ENCODE assay signal across 9 cellular contexts in genomic region chr17:29706045-29706431, GRCh38.
DNase-seq lines count a peak whose midpoint lies in the region; ATAC-seq and TF ChIP-seq lines count a peak whose summit lies in the region.
"Had no signal": no experiment of that assay in that cellular context is flagged by ENCODE, and none has a peak within 500 bp of the region (broad histone marks: within the 10 kb centered on the region; RNA-seq: fewer than 3 reads in every experiment).

No MANE protein-coding gene starts in this region.

- TF ChIP-seq CTCF in Peyer's patch (IDR thresholded peaks at IDR 0.05), result no peak
- no peak for TF ChIP-seq CTCF in WERI-Rb-1 (IDR thresholded peaks at IDR 0.05; ENCODE audit: low read depth, low read length)
- TF ChIP-seq CTCF in PC-3 (conservative IDR thresholded peaks at IDR 0.05; ENCODE audit: low read depth, low read length), result no peak

- H3K9me2 ChIP-seq in PC-3 (replicated peaks; ENCODE audit: low read length), result no peaks in the 10 kb centered on the region

- no peak for ATAC-seq in effector memory CD8-positive, alpha-beta T cell (replicated peaks)
- ATAC-seq in stimulated activated memory B cell treated with anti-CD40 and anti-IgM and Interleukin-4, amounts not matched to agents 10 μg/mL and 1 μg/mL and 100 μg/mL, for 72 hours, result no peak
- no peak for ATAC-seq in PC-3

- BruUV-seq in PC-3 (replicated peaks; lab: Mats Ljungman, UMichigan), result no TSS peak

- intact Hi-C loops in activated CD4-positive, alpha-beta T cell treated with anti-CD3 and anti-CD28 coated beads, Interleukin-2, amount 10 ng/mL, durations not matched to agents 24 days and 14 days (cut with micrococcal nuclease), result loop anchor here (1.0 to 10.0 kb wide), 5 partner anchors 17 to 411 kb away; partner anchors contain the start of gene NUFIP2
- intact Hi-C loops in PC-3 (cut with micrococcal nuclease), result no loop called here

- no peaks in the 10 kb centered on the region for H3K27me3 Mint-ChIP-seq in activated CD4-positive, alpha-beta T cell treated with anti-CD3 and anti-CD28 coated beads, Interleukin-2, amount 10 ng/mL, durations not matched to agents 24 days and 14 days
- no peaks in the 10 kb centered on the region for H3K27me3 Mint-ChIP-seq in effector memory CD8-positive, alpha-beta T cell
- H3K27me3 Mint-ChIP-seq in stimulated activated memory B cell treated with anti-CD40 and anti-IgM and Interleukin-4, amounts not matched to agents 10 μg/mL and 1 μg/mL and 100 μg/mL, for 72 hours, result no peaks in the 10 kb centered on the region

- H3F3A ChIP-seq in PC-3 (ENCODE audit: low read length, unreplicated experiment), result no peaks in the 10 kb centered on the region

- H3K27ac Mint-ChIP-seq in activated CD4-positive, alpha-beta T cell treated with anti-CD3 and anti-CD28 coated beads, Interleukin-2, amount 10 ng/mL, durations not matched to agents 24 days and 14 days, result peak overlapping the region; percentile 99
- H3K27ac Mint-ChIP-seq in effector memory CD8-positive, alpha-beta T cell, result peak overlapping the region; percentile 99
- H3K27ac Mint-ChIP-seq in stimulated activated memory B cell treated with anti-CD40 and anti-IgM and Interleukin-4, amounts not matched to agents 10 μg/mL and 1 μg/mL and 100 μg/mL, for 72 hours, result peak overlapping the region; percentile 96

- H3K36me3 Mint-ChIP-seq in activated CD4-positive, alpha-beta T cell treated with anti-CD3 and anti-CD28 coated beads, Interleukin-2, amount 10 ng/mL, durations not matched to agents 24 days and 14 days (ENCODE audit: low read depth), result peaks cover 19% of the 10 kb centered on the region
- peaks cover 30% of the 10 kb centered on the region for H3K36me3 Mint-ChIP-seq in effector memory CD8-positive, alpha-beta T cell (ENCODE audit: insufficient read depth)
- H3K36me3 Mint-ChIP-seq in stimulated activated memory B cell treated with anti-CD40 and anti-IgM and Interleukin-4, amounts not matched to agents 10 μg/mL and 1 μg/mL and 100 μg/mL, for 72 hours, result peaks cover 17% of the 10 kb centered on the region

- no peak overlapping the region for H2AFZ ChIP-seq in PC-3 (ENCODE audit: low read length)

- no peaks in the 10 kb centered on the region for H3K79me2 ChIP-seq in PC-3 (ENCODE audit: low read length)

- H3K27me3 ChIP-seq in Peyer's patch (no peaks in the 10 kb centered on the region), WERI-Rb-1 (ENCODE audit: insufficient read depth, low read depth, severe bottlenecking) (no peaks in the 10 kb centered on the region), PC-3 (ENCODE audit: low read length) (no peaks in the 10 kb centered on the region)

- H3K4me2 ChIP-seq in PC-3 (ENCODE audit: low read length), result no peak overlapping the region

- H3K9ac ChIP-seq in PC-3 (ENCODE audit: low read length), result no peak overlapping the region

- no peak for DNase-seq in activated CD4-positive, alpha-beta T cell treated with anti-CD3 and anti-CD28 coated beads, Interleukin-2, amount 10 ng/mL, durations not matched to agents 24 days and 14 days
- DNase-seq in activated CD4-positive, alpha-beta T cell treated with anti-CD3 and anti-CD28 coated beads for 4 hours, result no peak
- no peak for DNase-seq in Peyer's patch
- no peak for DNase-seq in effector memory CD8-positive, alpha-beta T cell
- DNase-seq in WERI-Rb-1, result no peak
- no peak for DNase-seq in PC-3
- DNase-seq in caudate nucleus (lab: John Stamatoyannopoulos, UW), result no peak
- DNase-seq: NCI-H146 had no signal

- H3K9me3 Mint-ChIP-seq in activated CD4-positive, alpha-beta T cell treated with anti-CD3 and anti-CD28 coated beads, Interleukin-2, amount 10 ng/mL, durations not matched to agents 24 days and 14 days, result no peaks in the 10 kb centered on the region
- no peaks in the 10 kb centered on the region for H3K9me3 Mint-ChIP-seq in effector memory CD8-positive, alpha-beta T cell
- no peaks in the 10 kb centered on the region for H3K9me3 Mint-ChIP-seq in stimulated activated memory B cell treated with anti-CD40 and anti-IgM and Interleukin-4, amounts not matched to agents 10 μg/mL and 1 μg/mL and 100 μg/mL, for 72 hours

- CTCF ChIA-PET in PC-3 (lab: Charles Lee), result no interaction called here

- peak overlapping the region; percentile 89 for H3K4me3 Mint-ChIP-seq in activated CD4-positive, alpha-beta T cell treated with anti-CD3 and anti-CD28 coated beads, Interleukin-2, amount 10 ng/mL, durations not matched to agents 24 days and 14 days
- H3K4me3 Mint-ChIP-seq in effector memory CD8-positive, alpha-beta T cell, result peak overlapping the region; percentile 87 to 93
- peak overlapping the region; percentile 86 for H3K4me3 Mint-ChIP-seq in stimulated activated memory B cell treated with anti-CD40 and anti-IgM and Interleukin-4, amounts not matched to agents 10 μg/mL and 1 μg/mL and 100 μg/mL, for 72 hours

- no peak overlapping the region for H3K4me3 ChIP-seq in Peyer's patch
- H3K4me3 ChIP-seq in WERI-Rb-1 (ENCODE audit: low read depth, low read length), result no peak overlapping the region
- no peak overlapping the region for H3K4me3 ChIP-seq in PC-3 (ENCODE audit: low read length)

- H3K4me1 ChIP-seq in Peyer's patch (peaks cover 0 to 33% (median 0%) of the 10 kb centered on the region in 4 donors), PC-3 (ENCODE audit: insufficient read depth, low read length) (0 out of 2 replicates have a peak, but pooled peaks cover 8% of the 10 kb centered on the region)

- no peaks in the 10 kb centered on the region for H3K9me3 ChIP-seq in Peyer's patch
- H3K9me3 ChIP-seq in WERI-Rb-1 (ENCODE audit: severe bottlenecking), result no peaks in the 10 kb centered on the region
- no peaks in the 10 kb centered on the region for H3K9me3 ChIP-seq in PC-3 (ENCODE audit: low read length)

- no peak for TF ChIP-seq POLR2A in Peyer's patch (IDR thresholded peaks at IDR 0.05)

- H3K36me3 ChIP-seq in Peyer's patch, result peaks cover 0 to 19% (median 0%) of the 10 kb centered on the region in 3 donors
- H3K36me3 ChIP-seq in WERI-Rb-1, result peaks cover 7% of the 10 kb centered on the region
- H3K36me3 ChIP-seq in PC-3 (ENCODE audit: low read depth, low read length), result no peaks in the 10 kb centered on the region

- POLR2A ChIA-PET in PC-3 (lab: Charles Lee; ENCODE audit: unreplicated experiment), result interaction anchor here (0.6 kb wide), 1 partner anchor 144 kb away, joined by 36 read pairs; no protein-coding TSS in a partner anchor

- peaks cover 26% of the 10 kb centered on the region for H3K4me1 Mint-ChIP-seq in activated CD4-positive, alpha-beta T cell treated with anti-CD3 and anti-CD28 coated beads, Interleukin-2, amount 10 ng/mL, durations not matched to agents 24 days and 14 days
- H3K4me1 Mint-ChIP-seq in effector memory CD8-positive, alpha-beta T cell (ENCODE audit: low read depth in 2 of 2), result peaks cover 20 to 36% of the 10 kb centered on the region in 2 donors
- H3K4me1 Mint-ChIP-seq in stimulated activated memory B cell treated with anti-CD40 and anti-IgM and Interleukin-4, amounts not matched to agents 10 μg/mL and 1 μg/mL and 100 μg/mL, for 72 hours, result peaks cover 48% of the 10 kb centered on the region

- H4K20me1 ChIP-seq in PC-3 (ENCODE audit: low read length), result no peaks in the 10 kb centered on the region

- H3K27ac ChIP-seq in Peyer's patch (peak overlapping the region; percentile 73 to 82 (median 78)), WERI-Rb-1 (no peak overlapping the region), PC-3 (ENCODE audit: low read length) (no peak overlapping the region), caudate nucleus (ENCODE audit: low read depth, low read length) (no peak overlapping the region)

Comparison
In these comparisons a context has a peak if more than half of its experiments do, and no peak if none do; other contexts are left out.
1. H3K27ac ChIP-seq: peak in Peyer's patch (4 of 4); none in WERI-Rb-1 (single experiment), PC-3 (single experiment) and caudate nucleus (single experiment).
2. Peak in every context shown above with its lines, with median percentiles within 50 percentile points of each other: H3K27ac Mint-ChIP-seq and H3K4me3 Mint-ChIP-seq.